In the genomic region with DNA sequence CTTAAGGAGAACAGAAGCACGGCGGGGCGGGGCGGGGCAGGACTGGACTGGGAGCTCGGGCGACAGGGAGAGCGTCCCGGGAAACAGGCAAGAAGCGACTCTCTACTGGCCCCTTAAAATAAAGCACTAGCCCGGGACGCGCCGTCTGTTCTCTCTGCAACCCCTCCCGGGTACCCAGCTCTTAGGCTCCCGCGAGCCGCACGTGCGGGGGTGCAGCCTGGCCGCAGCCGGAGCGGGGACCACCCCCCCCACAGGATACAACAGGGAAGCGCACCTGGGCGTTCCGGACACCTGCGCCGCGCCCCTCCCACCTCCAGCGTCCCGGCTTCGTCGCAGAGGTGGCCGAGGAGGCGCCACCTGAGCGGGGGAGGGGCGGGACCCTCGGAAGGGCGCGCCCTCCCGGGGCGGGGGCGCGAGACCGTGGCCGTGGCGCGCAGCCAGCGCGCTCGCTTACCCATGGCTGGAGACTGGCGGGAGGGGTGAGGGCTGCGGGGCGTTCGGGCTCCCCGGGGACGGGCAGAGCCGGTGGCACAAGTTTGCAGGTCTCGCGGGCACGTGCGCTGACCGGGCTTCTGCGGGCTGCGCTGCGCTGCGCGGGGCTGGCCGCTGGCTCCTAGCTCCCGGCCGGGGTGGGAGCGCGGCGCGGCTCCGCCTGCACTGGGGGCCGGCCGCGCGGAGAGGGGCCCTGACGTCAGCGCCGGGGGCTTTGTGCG, we compare ENCODE assay signal across 8 cellular contexts.
DNase-seq lines count a peak whose midpoint lies in the region; ATAC-seq and TF ChIP-seq lines count a peak whose summit lies in the region.

No MANE protein-coding gene starts in this region.

- H3K36me3 ChIP-seq in CD8-positive, alpha-beta memory T cell (ENCODE audit: insufficient read depth, low read length): no peaks in the 10 kb centered on the region
- H3K36me3 ChIP-seq in MG63 (no peaks in the 10 kb centered on the region), adipocyte (ENCODE audit: control insufficient read depth, insufficient read depth, low read length, severe bottlenecking) (no peaks in the 10 kb centered on the region), hepatocyte (replicated peaks; ENCODE audit: insufficient read depth, low read depth) (no peaks in the 10 kb centered on the region), gastrocnemius medialis (no peaks in the 10 kb centered on the region)

- intact Hi-C loops in gastrocnemius medialis (cut with DNase I; ENCODE audit: low total_unique reads): no loop called here

- CTCF ChIA-PET in CD8-positive, alpha-beta memory T cell (lab: Charles Lee): no interaction called here

- peaks cover 0 to 2% (median 0%) of the 10 kb centered on the region in 5 donors for H3K9me3 Mint-ChIP-seq in CD8-positive, alpha-beta memory T cell

- peaks cover 7 to 9% (median 8%) of the 10 kb centered on the region in 3 donors for H3K4me1 Mint-ChIP-seq in CD8-positive, alpha-beta memory T cell

- H3K27ac ChIP-seq in CD8-positive, alpha-beta memory T cell (ENCODE audit: low read depth, low read length): no peak overlapping the region
- H3K27ac ChIP-seq in hepatocyte (no peak overlapping the region), gastrocnemius medialis (no peak overlapping the region)

- peak overlapping the region; percentile 29 for H3K9ac ChIP-seq in adipocyte (ENCODE audit: low read length)

- no peak for TF ChIP-seq POLR2A in gastrocnemius medialis (IDR thresholded peaks at IDR 0.05)

- H3K27ac Mint-ChIP-seq in CD8-positive, alpha-beta memory T cell: no peak overlapping the region

- no peaks in the 10 kb centered on the region for H4K20me1 ChIP-seq in hepatocyte (ENCODE audit: insufficient read depth, poor library complexity, severe bottlenecking)

- DNase-seq in CD8-positive, alpha-beta memory T cell: no peak
- peak; percentile 26 for DNase-seq in MG63
- peak; percentile 47 for DNase-seq in adipocyte (ENCODE audit: low read depth)
- DNase-seq in hepatocyte (ENCODE audit: low spot score): peak; percentile 38
- no peak for DNase-seq in gastrocnemius medialis
- DNase-seq in T-helper 2 cell: no peak

- H3K27me3 Mint-ChIP-seq in CD8-positive, alpha-beta memory T cell: peaks cover 32 to 45% of the 10 kb centered on the region in 2 donors

- no peaks in the 10 kb centered on the region for H3K9me3 ChIP-seq in CD8-positive, alpha-beta memory T cell (ENCODE audit: low read length)
- H3K9me3 ChIP-seq in MG63 (no peaks in the 10 kb centered on the region), adipocyte (ENCODE audit: control insufficient read depth, low read length) (no peaks in the 10 kb centered on the region), hepatocyte (ENCODE audit: low read depth) (no peaks in the 10 kb centered on the region), gastrocnemius medialis (no peaks in the 10 kb centered on the region)

- TF ChIP-seq CTCF in hepatocyte (IDR thresholded peaks at IDR 0.05; ENCODE audit: poor library complexity): no peak
- no peak for TF ChIP-seq CTCF in gastrocnemius medialis (IDR thresholded peaks at IDR 0.05 in 4 of 5, conservative IDR thresholded peaks at IDR 0.05 in 1 of 5)

- H3K4me3 Mint-ChIP-seq in CD8-positive, alpha-beta memory T cell: peak overlapping the region in 5 of 7 donors; percentile 36 to 83 (median 49)

- in situ Hi-C loops in gastrocnemius medialis (cut with MboI; ENCODE audit: low sequenced_read_pairs in 4 of 4): no loop called here

- no peak overlapping the region for H3K4me3 ChIP-seq in CD8-positive, alpha-beta memory T cell (ENCODE audit: low read length)
- H3K4me3 ChIP-seq in MG63 (peak overlapping the region; percentile 39), adipocyte (ENCODE audit: low read length) (peak overlapping the region; percentile 75), hepatocyte (peak overlapping the region; percentile 42), gastrocnemius medialis (peak overlapping the region; percentile 36 to 49 (median 44))

- no peaks in the 10 kb centered on the region for H3K4me1 ChIP-seq in CD8-positive, alpha-beta memory T cell (ENCODE audit: insufficient read depth, low read length)
- no peaks in the 10 kb centered on the region for H3K4me1 ChIP-seq in adipocyte (ENCODE audit: control insufficient read depth, insufficient read depth, low read length)
- H3K4me1 ChIP-seq in hepatocyte (ENCODE audit: insufficient read depth): no peaks in the 10 kb centered on the region
- peaks cover 0 to 5% of the 10 kb centered on the region in 2 donors for H3K4me1 ChIP-seq in gastrocnemius medialis

- H3K79me2 ChIP-seq in hepatocyte: no peaks in the 10 kb centered on the region

- 47% methylated on average over 41 of the region's 83 CpGs for WGBS in hepatocyte (ENCODE audit: low lambda C conversion rate, missing lambda C conversion rate)

- H3K27me3 ChIP-seq in CD8-positive, alpha-beta memory T cell (ENCODE audit: insufficient read depth, low read length, poor library complexity, severe bottlenecking): no peaks in the 10 kb centered on the region
- peaks cover 2% of the 10 kb centered on the region; the same call in 1 of the 2 replicates for H3K27me3 ChIP-seq in MG63
- peaks cover 50% of the 10 kb centered on the region for H3K27me3 ChIP-seq in adipocyte (replicated peaks; ENCODE audit: control insufficient read depth, insufficient read depth, low read length)
- no peaks in the 10 kb centered on the region for H3K27me3 ChIP-seq in hepatocyte
- H3K27me3 ChIP-seq in gastrocnemius medialis: peaks cover 8 to 54% (median 38%) of the 10 kb centered on the region in 3 donors

- peak overlapping the region; percentile 90 for H3K4me2 ChIP-seq in hepatocyte

- H3K9me2 ChIP-seq in hepatocyte (replicated peaks; ENCODE audit: insufficient read depth): no peaks in the 10 kb centered on the region

- H2AFZ ChIP-seq in hepatocyte: no peak overlapping the region

- POLR2A ChIA-PET in CD8-positive, alpha-beta memory T cell (lab: Charles Lee): no interaction called here

- no peaks in the 10 kb centered on the region for H3K36me3 Mint-ChIP-seq in CD8-positive, alpha-beta memory T cell

- ATAC-seq in gastrocnemius medialis (no peak), GM19351 (IDR thresholded peaks at IDR 0.05; ENCODE audit: unreplicated experiment) (no peak), HG03432 (IDR thresholded peaks at IDR 0.05; ENCODE audit: unreplicated experiment) (no peak)

Comparison
In these comparisons a context has a peak if more than half of its experiments do, and no peak if none do; other contexts are left out.
1. DNase-seq: peak in MG63 (single experiment), adipocyte (single experiment) and hepatocyte (single experiment); none in CD8-positive, alpha-beta memory T cell (0 of 5), gastrocnemius medialis (0 of 2) and T-helper 2 cell (0 of 5).